In the genomic region with DNA sequence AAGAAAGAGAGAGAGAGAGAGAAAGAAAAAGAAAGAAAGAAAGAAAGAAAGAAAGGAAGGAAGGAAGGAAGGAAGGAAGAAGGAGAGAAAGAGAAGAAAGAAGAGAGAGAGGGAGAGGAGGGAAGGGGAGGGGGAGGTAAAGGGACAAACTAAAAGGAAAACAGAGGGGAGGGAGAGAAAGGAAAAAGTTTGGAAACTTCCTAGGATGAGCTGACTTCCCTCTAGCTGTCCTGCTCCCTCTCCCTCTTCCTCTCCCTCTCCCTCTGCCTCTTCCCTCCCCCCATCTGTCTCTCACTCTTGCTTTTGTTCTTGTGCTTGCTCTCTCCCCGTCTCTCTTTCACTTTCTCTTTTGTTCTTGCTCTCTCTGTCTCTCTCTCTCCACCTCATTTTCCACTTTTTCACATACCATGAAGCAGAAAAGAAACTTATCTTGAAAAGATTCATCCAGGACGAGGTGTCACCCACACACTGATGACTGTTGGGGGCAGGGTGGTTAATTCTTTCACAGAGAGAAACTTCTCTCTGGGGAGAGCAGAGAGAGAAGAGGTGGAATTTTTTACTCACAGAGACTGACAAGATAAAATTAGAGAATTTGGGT, we compare ENCODE assay signal across 8 cellular contexts. TPM values are rescaled to one million over a fixed set of nuclear protein-coding genes. Genes with fewer than 3 reads are reported as not detected.
DNase-seq lines count a peak whose midpoint lies in the region; ATAC-seq and TF ChIP-seq lines count a peak whose summit lies in the region.

No MANE protein-coding gene starts in this region.

- no peaks in the 10 kb centered on the region for H3K27me3 ChIP-seq in fibroblast of lung (ENCODE audit: control insufficient read depth, insufficient read depth, low read length)

- H3K27ac ChIP-seq in fibroblast of lung (ENCODE audit: insufficient read depth, low read length), result no peak overlapping the region

- no peak for TF ChIP-seq CTCF in fibroblast of lung (conservative IDR thresholded peaks at IDR 0.05 in 1 of 2, IDR thresholded peaks at IDR 0.05 in 1 of 2; ENCODE audit: low read depth in 1 of 2, low read length in 2 of 2)

- no peaks in the 10 kb centered on the region for H4K20me1 ChIP-seq in fibroblast of lung (ENCODE audit: control insufficient read depth, extremely low read depth, insufficient read depth, low read length)

- H3K9me3 ChIP-seq in fibroblast of lung (ENCODE audit: control insufficient read depth, insufficient read depth, low read depth, low read length), result no peaks in the 10 kb centered on the region

- H2AFZ ChIP-seq in fibroblast of lung (ENCODE audit: low read length), result peak overlapping the region; percentile 42

- peak overlapping the region in 2 of 4 experiments; percentile 38 to 57 for H3K4me3 ChIP-seq in fibroblast of lung (replicated peaks in 1 of 4; ENCODE audit: control extremely low read depth in 1 of 4, insufficient read depth in 1 of 4, low read depth in 3 of 4, low read length in 4 of 4)

- H3K36me3 ChIP-seq in fibroblast of lung (ENCODE audit: control insufficient read depth, insufficient read depth, low read length), result no peaks in the 10 kb centered on the region

- H3K4me2 ChIP-seq in fibroblast of lung (ENCODE audit: extremely low read depth, insufficient read depth, low read length), result no peak overlapping the region

- ATAC-seq in GM18498 (IDR thresholded peaks at IDR 0.05; ENCODE audit: unreplicated experiment) (peak; percentile 64), HG03095 (IDR thresholded peaks at IDR 0.05; ENCODE audit: unreplicated experiment) (peak; percentile 54)
- ATAC-seq in activated CD4-positive, CD25-positive, alpha-beta regulatory T cell treated with anti-CD3 and anti-CD28 coated beads, Interleukin-2, amount 50 U/mL, for 24 hours, result peak; percentile 95 to 96

- no peaks in the 10 kb centered on the region for H3K4me1 ChIP-seq in fibroblast of lung (ENCODE audit: control insufficient read depth, extremely low read depth, insufficient read depth, low read length)

- H3K79me2 ChIP-seq in fibroblast of lung (ENCODE audit: control insufficient read depth, insufficient read depth, low read length), result no peaks in the 10 kb centered on the region

- H3K9ac ChIP-seq in fibroblast of lung (ENCODE audit: insufficient read depth, low read length), result no peak overlapping the region

- DNase-seq in fibroblast of lung (ENCODE audit: low read depth in 2 of 2), result peak; percentile 37 to 78
- peak; percentile 52 for DNase-seq in renal cortical epithelial cell (ENCODE audit: low read depth)
- no peak for DNase-seq in NCI-H1436 treated with DMSO at 0.1 percent for 48 hours (lab: John Stamatoyannopoulos, UW)
- DNase-seq in epidermal melanocyte (ENCODE audit: insufficient read length, low spot score), result no peak
- no peak for DNase-seq in NCI-H748 treated with DMSO at 0.1 percent for 48 hours (lab: John Stamatoyannopoulos, UW)

RNA-seq across cellular contexts. Expression of a gene that starts 56.4 kb away (rescaled TPM):
- total RNA-seq in fibroblast of lung (12.1 and 13.7 TPM in 2 replicates), renal cortical epithelial cell (19.8 and 31.1 TPM in 2 replicates)
- 8.4 and 10.9 TPM in 2 replicates for polyA plus RNA-seq in fibroblast of lung
- polyA plus RNA-seq in fibroblast of lung (2012), result 13.9 and 14.8 TPM in 2 replicates
- 15.8 and 42.6 TPM in 2 replicates for polyA minus RNA-seq in fibroblast of lung (ENCODE audit: low replicate concordance)

Comparison
In these comparisons a context has a peak if more than half of its experiments do, and no peak if none do; other contexts are left out.
1. DNase-seq: peak in fibroblast of lung (2 of 2) and renal cortical epithelial cell (single experiment); none in NCI-H1436 treated with DMSO at 0.1 percent for 48 hours (single experiment), epidermal melanocyte (single experiment) and NCI-H748 treated with DMSO at 0.1 percent for 48 hours (single experiment).
2. Peak in every context shown above with its lines, with median percentiles within 50 percentile points of each other: ATAC-seq.